ENCODE assay signal across 8 cellular contexts in genomic region chr14:50067723-50068495, GRCh38. TPM values are rescaled to one million over a fixed set of nuclear protein-coding genes. Genes with fewer than 3 reads are reported as not detected.
DNase-seq lines count a peak whose midpoint lies in the region.

No MANE protein-coding gene starts in this region.

- DNase-seq in DMS153 (lab: John Stamatoyannopoulos, UW) (peak; percentile 71), DMS153 treated with DMSO at 0.1 percent for 48 hours (lab: John Stamatoyannopoulos, UW; ENCODE audit: unreplicated experiment) (no peak), HT-29 (ENCODE audit: low spot score) (peak; percentile 72), brain pericyte (ENCODE audit: low read depth, low spot score) (peak; percentile 47), mucosa of gallbladder (ENCODE audit: low spot score) (peak; percentile 64), DMS79 treated with DMSO at 0.1 percent for 48 hours (lab: John Stamatoyannopoulos, UW) (no peak), NCI-H526 treated with DMSO at 0.1 percent for 48 hours (lab: John Stamatoyannopoulos, UW) (no peak)
- no peak for DNase-seq in stimulated activated CD4-positive, alpha-beta T cell treated with anti-CD3 and anti-CD28 coated beads, Interleukin-12 subunit alpha, Interleukin-12 subunit beta, amount 100 ng/mL, for 4 hours

RNA-seq across cellular contexts. Expression of gene VCPKMT, which starts 48.5 kb away (rescaled TPM):
- 5.9 and 6.4 TPM in 2 replicates for total RNA-seq in HT-29 (2014; rRNA removed; shearing (Covaris generic))
- total RNA-seq in mucosa of gallbladder: 6.3 TPM

Comparison
In these comparisons a context has a peak if more than half of its experiments do, and no peak if none do; other contexts are left out.
1. DNase-seq: peak in DMS153 (single experiment), HT-29 (single experiment), brain pericyte (single experiment) and mucosa of gallbladder (single experiment); none in DMS153 treated with DMSO at 0.1 percent for 48 hours (single experiment), DMS79 treated with DMSO at 0.1 percent for 48 hours (single experiment), NCI-H526 treated with DMSO at 0.1 percent for 48 hours (single experiment) and stimulated activated CD4-positive, alpha-beta T cell treated with anti-CD3 and anti-CD28 coated beads, Interleukin-12 subunit alpha, Interleukin-12 subunit beta, amount 100 ng/mL, for 4 hours (single experiment).